Comparison of ENCODE assay signal across 10 cellular contexts in genomic region chr3:29758108-29759020, GRCh38.
DNase-seq lines count a peak whose midpoint lies in the region; ATAC-seq and TF ChIP-seq lines count a peak whose summit lies in the region.
"Had no signal": no experiment of that assay in that cellular context is flagged by ENCODE, and none has a peak within 500 bp of the region (broad histone marks: within the 10 kb centered on the region; RNA-seq: fewer than 3 reads in every experiment).

No MANE protein-coding gene starts in this region.

- intact Hi-C loops in body of pancreas (cut with DNase I) = no loop called here

- H3K9me3 ChIP-seq in HEK293 (ENCODE audit: control insufficient read depth, insufficient read depth, low read depth, low read length) (no peaks in the 10 kb centered on the region), body of pancreas (no peaks in the 10 kb centered on the region)

- H3K9me3 Mint-ChIP-seq in nephron progenitor cell = no peaks in the 10 kb centered on the region
- H3K9me3 Mint-ChIP-seq: IgD-negative memory B cell had no signal

- H3K27ac ChIP-seq in HEK293 (ENCODE audit: extremely low read depth, low read depth, low read length) (no peak overlapping the region), body of pancreas (peak overlapping the region in 3 of 4 donors; percentile 57 to 74 (median 72)), skin epidermis (peak overlapping the region in 11 of 21 experiments; percentile 13 to 80 (median 25))

- POLR2A ChIA-PET in HEK293 (lab: Yijun Ruan, JAX) = no interaction called here

- no peak overlapping the region for H3K4me3 Mint-ChIP-seq in nephron progenitor cell
- H3K4me3 Mint-ChIP-seq: IgD-negative memory B cell had no signal

- DNase-seq in body of pancreas (peak in 1 of 4 donors; percentile 8), iris pigment epithelial cell (ENCODE audit: low read depth) (peak; percentile 94), Ammon's horn (ENCODE audit: low spot score) (no peak), ecto neural progenitor cell (ENCODE audit: low spot score) (no peak), nephron progenitor cell (no peak)
- DNase-seq: activated T-cell treated with anti-CD3 and anti-CD28 coated beads, Interleukin-2, amount 50 U/mL, for 1 hour had no signal

- H3K36me3 Mint-ChIP-seq in nephron progenitor cell (ENCODE audit: low read depth) = no peaks in the 10 kb centered on the region
- H3K36me3 Mint-ChIP-seq: IgD-negative memory B cell had no signal

- H3K4me3 ChIP-seq in HEK293 (ENCODE audit: low read depth, low read length) (no peak overlapping the region), body of pancreas (no peak overlapping the region), skin epidermis (no peak overlapping the region)

- no peaks in the 10 kb centered on the region for H3K27me3 Mint-ChIP-seq in nephron progenitor cell (ENCODE audit: low read depth, poor library complexity)
- H3K27me3 Mint-ChIP-seq: IgD-negative memory B cell had no signal

- H3K36me3 ChIP-seq in HEK293 (ENCODE audit: control insufficient read depth in 2 of 2, insufficient read depth in 1 of 2, low read length in 2 of 2) (no peaks in the 10 kb centered on the region), body of pancreas (replicated peaks in 1 of 2; ENCODE audit: insufficient read depth in 1 of 2, low read depth in 2 of 2) (no peaks in the 10 kb centered on the region)

- TF ChIP-seq CTCF in HEK293 (tag by site-specific recombination; IDR thresholded peaks at IDR 0.05) (no peak), body of pancreas (IDR thresholded peaks at IDR 0.05) (no peak), nephron progenitor cell (IDR thresholded peaks at IDR 0.05) (no peak)

- no peaks in the 10 kb centered on the region for H3K27me3 ChIP-seq in body of pancreas

- WGBS in body of pancreas, 2 donors = 42 to 44% methylated on average over 4 of the region's 4 CpGs

- CTCF ChIA-PET in HEK293 (lab: Yijun Ruan, JAX) = no interaction called here

- peaks cover 17% of the 10 kb centered on the region for H3K4me1 Mint-ChIP-seq in nephron progenitor cell
- H3K4me1 Mint-ChIP-seq: IgD-negative memory B cell had no signal

- no peak for TF ChIP-seq POLR2A in body of pancreas (IDR thresholded peaks at IDR 0.05)

- no peak overlapping the region for H3K27ac Mint-ChIP-seq in nephron progenitor cell
- H3K27ac Mint-ChIP-seq: IgD-negative memory B cell had no signal

- ATAC-seq in body of pancreas (peak; percentile 72), GM21423 (IDR thresholded peaks at IDR 0.05; ENCODE audit: unreplicated experiment) (no peak)

- H3K4me1 ChIP-seq in HEK293 (ENCODE audit: control insufficient read depth, insufficient read depth, low read length) = peaks cover 17% of the 10 kb centered on the region
- H3K4me1 ChIP-seq in body of pancreas = peaks cover 34% of the 10 kb centered on the region

TF ChIP-seq in HEK293, 187 proteins besides CTCF, POLR2A, EP300 and RAD21:
- TF ChIP-seq ZBTB21 (tag by site-specific recombination; IDR thresholded peaks at IDR 0.05) = no peak
- TF ChIP-seq PRDM10 (tag by site-specific recombination; IDR thresholded peaks at IDR 0.05) = peak; percentile 10; the same call in 1 of the 2 replicates
- peak; percentile 97 for TF ChIP-seq SP7 (tag by site-specific recombination; IDR thresholded peaks at IDR 0.05)
- TF ChIP-seq ZNF302 (tag by site-specific recombination; IDR thresholded peaks at IDR 0.05; ENCODE audit: low read depth) = no peak
- TF ChIP-seq ZNF366 (tag by site-specific recombination; conservative IDR thresholded peaks at IDR 0.05) = 0 out of 2 replicates have a peak, but pooled peaks have one; percentile 11
